In the genomic region with DNA sequence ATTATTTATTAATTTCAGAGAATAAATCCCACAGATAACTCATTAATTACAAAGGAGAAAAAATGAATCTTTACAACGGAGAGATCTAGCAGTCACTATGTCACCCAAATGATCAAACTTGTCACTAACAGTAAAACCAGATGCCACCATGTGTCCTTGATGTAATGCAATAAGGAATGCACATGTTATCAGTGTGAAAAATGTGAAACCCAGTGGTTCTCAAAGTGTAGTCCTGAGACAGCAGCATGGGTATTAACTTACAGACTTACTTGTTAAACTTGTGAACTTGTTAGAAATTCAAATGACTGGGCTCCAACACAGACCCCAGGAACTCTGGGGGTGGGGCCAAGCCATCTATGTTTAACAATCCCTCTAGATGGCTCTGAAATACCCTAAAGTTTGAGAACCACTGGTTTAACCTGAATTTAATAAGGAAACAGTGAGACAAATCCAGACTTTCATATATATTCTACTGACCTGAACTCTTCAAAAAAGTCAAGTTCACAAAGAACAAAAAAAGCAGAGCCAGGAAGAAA, we compare ENCODE assay signal across 19 cellular contexts.
DNase-seq lines count a peak whose midpoint lies in the region; ATAC-seq and TF ChIP-seq lines count a peak whose summit lies in the region.
"Had no signal": no experiment of that assay in that cellular context is flagged by ENCODE, and none has a peak within 500 bp of the region (broad histone marks: within the 10 kb centered on the region; RNA-seq: fewer than 3 reads in every experiment).

No MANE protein-coding gene starts in this region.

- H2AFZ ChIP-seq in GM23338 (no peak overlapping the region), Loucy (ENCODE audit: low read length) (0 out of 2 replicates have a peak overlapping the region, but pooled peaks have one; percentile 37)

- H3K9me3 Mint-ChIP-seq in GM23338 = peaks cover 4% of the 10 kb centered on the region; the same call in 1 of the 3 replicates
- peaks cover 2% of the 10 kb centered on the region for H3K9me3 Mint-ChIP-seq in endodermal cell

- H3K4me1 Mint-ChIP-seq in GM23338 (peaks cover 38% of the 10 kb centered on the region), endodermal cell (peaks cover 17% of the 10 kb centered on the region)

- WGBS in endodermal cell (ENCODE audit: insufficient coverage in 1 of 2, insufficient read length in 1 of 2), 2 experiments = 36 to 60% methylated on average over 1 of the region's 1 CpG
- WGBS in mesendoderm (ENCODE audit: extremely low coverage, insufficient coverage, low lambda C conversion rate) = no CpG with 5 or more reads among the region's 1 CpG

- H3K9me2 ChIP-seq in GM23338 (ENCODE audit: insufficient read depth) = no peaks in the 10 kb centered on the region
- no peaks in the 10 kb centered on the region for H3K9me2 ChIP-seq in Loucy (replicated peaks; ENCODE audit: low read depth, low read length)

- peak overlapping the region; percentile 17 for H3K4me2 ChIP-seq in GM23338
- H3K4me2 ChIP-seq in Loucy (ENCODE audit: low read depth, low read length, poor library complexity, severe bottlenecking) = no peak overlapping the region
- no peak overlapping the region for H3K4me2 ChIP-seq in mesendoderm (ENCODE audit: low read length)

- H3F3A ChIP-seq in GM23338 (replicated peaks; ENCODE audit: low read depth) = no peaks in the 10 kb centered on the region
- no peaks in the 10 kb centered on the region for H3F3A ChIP-seq in Loucy (ENCODE audit: low read depth)

- H3K4me1 ChIP-seq in GM23338 (ENCODE audit: insufficient read depth) (peaks cover 33% of the 10 kb centered on the region), Loucy (ENCODE audit: insufficient read depth, low read length, poor library complexity, severe bottlenecking) (no peaks in the 10 kb centered on the region), endodermal cell (ENCODE audit: control insufficient read depth, insufficient read depth, low read length) (peaks cover 10% of the 10 kb centered on the region), mesendoderm (ENCODE audit: control insufficient read depth, low read depth, low read length) (no peaks in the 10 kb centered on the region)
- H3K4me1 ChIP-seq: SJSA1 had no signal

- H3K79me2 ChIP-seq in GM23338 (replicated peaks; ENCODE audit: insufficient read depth) (no peaks in the 10 kb centered on the region), Loucy (ENCODE audit: insufficient read depth, low read length) (no peaks in the 10 kb centered on the region), mesendoderm (ENCODE audit: control insufficient read depth, insufficient read depth, low read length) (no peaks in the 10 kb centered on the region)

- DNase-seq in GM23338 (ENCODE audit: low spot score) (peak; percentile 66), endodermal cell (peak; percentile 80), mesendoderm (peak; percentile 83), coronary artery (ENCODE audit: low spot score) (no peak), cerebellar nuclear complex (lab: John Stamatoyannopoulos, UW) (no peak), GM03348 (ENCODE audit: low spot score) (no peak)
- DNase-seq: Calu3, DMS79 treated with DMSO at 0.1 percent for 48 hours, GF-D8, HCEC 1CT, MG63, NCI-H2029, NCI-H446, NCI-H526, Right ventricle myocardium superior, RPMI8226 had no signal

- no peak overlapping the region for H4K5ac ChIP-seq in mesendoderm (ENCODE audit: low read length)

- no peaks in the 10 kb centered on the region; the same call in 1 of the 2 replicates for H3K36me3 ChIP-seq in GM23338 (ENCODE audit: insufficient read depth)
- H3K36me3 ChIP-seq in Loucy (ENCODE audit: insufficient read depth, low read length) = no peaks in the 10 kb centered on the region
- H3K36me3 ChIP-seq in endodermal cell (ENCODE audit: control insufficient read depth, insufficient read depth, low read length) = no peaks in the 10 kb centered on the region
- no peaks in the 10 kb centered on the region for H3K36me3 ChIP-seq in mesendoderm (ENCODE audit: control insufficient read depth, insufficient read depth, low read length)
- H3K36me3 ChIP-seq: MG63, SJSA1 had no signal

- no peak overlapping the region for H2AK5ac ChIP-seq in mesendoderm (ENCODE audit: low read length)

- H3K9ac ChIP-seq in Loucy (ENCODE audit: low read depth, low read length, poor library complexity, severe bottlenecking) (no peak overlapping the region), endodermal cell (ENCODE audit: extremely low read depth, low read length, poor library complexity, severe bottlenecking) (no peak overlapping the region), mesendoderm (ENCODE audit: low read length) (no peak overlapping the region)

- H3K79me1 ChIP-seq in mesendoderm (ENCODE audit: low read length) = no peaks in the 10 kb centered on the region

- no peak overlapping the region for H3K56ac ChIP-seq in mesendoderm (ENCODE audit: low read length)

- no peak overlapping the region for H3K27ac Mint-ChIP-seq in GM23338
- no peak overlapping the region for H3K27ac Mint-ChIP-seq in endodermal cell

- TF ChIP-seq CTCF in GM23338 (conservative IDR thresholded peaks at IDR 0.05; ENCODE audit: low read depth in 2 of 2) (no peak), Loucy (conservative IDR thresholded peaks at IDR 0.05; ENCODE audit: low read length) (no peak), endodermal cell (conservative IDR thresholded peaks at IDR 0.05) (no peak), coronary artery (IDR thresholded peaks at IDR 0.05) (no peak)

- H3K9me3 ChIP-seq in Loucy (ENCODE audit: insufficient read depth, low read depth, low read length) (no peaks in the 10 kb centered on the region), endodermal cell (ENCODE audit: control insufficient read depth, low read length) (no peaks in the 10 kb centered on the region)
- H3K9me3 ChIP-seq: MG63, SJSA1 had no signal

- H3K4me3 Mint-ChIP-seq in GM23338 (0 out of 3 replicates have a peak overlapping the region, but pooled peaks have one; percentile 30), endodermal cell (no peak overlapping the region)

- no peaks in the 10 kb centered on the region for H3K27me3 Mint-ChIP-seq in GM23338 (ENCODE audit: insufficient read depth, low read depth, poor library complexity)
- H3K27me3 Mint-ChIP-seq in endodermal cell (ENCODE audit: insufficient read depth) = no peaks in the 10 kb centered on the region

- H2BK5ac ChIP-seq in mesendoderm (ENCODE audit: low read length) = no peak overlapping the region

- H3K27me3 ChIP-seq in GM23338 (ENCODE audit: insufficient read depth) (no peaks in the 10 kb centered on the region), Loucy (ENCODE audit: insufficient read depth, low read length, poor library complexity, severe bottlenecking) (no peaks in the 10 kb centered on the region), endodermal cell (ENCODE audit: control insufficient read depth, insufficient read depth, low read length, poor library complexity, severe bottlenecking) (no peaks in the 10 kb centered on the region), mesendoderm (ENCODE audit: insufficient read depth, low read length, poor library complexity) (no peaks in the 10 kb centered on the region)
- H3K27me3 ChIP-seq: MG63, SJSA1 had no signal

- H3K23ac ChIP-seq in mesendoderm (ENCODE audit: low read length) = no peak overlapping the region

- H3K18ac ChIP-seq in mesendoderm (ENCODE audit: low read length) = no peak overlapping the region

- H3K27ac ChIP-seq in GM23338 (ENCODE audit: low read depth) (no peak overlapping the region), endodermal cell (ENCODE audit: low read depth, low read length) (no peak overlapping the region), mesendoderm (ENCODE audit: low read depth, low read length) (no peak overlapping the region), coronary artery (no peak overlapping the region)
- H3K27ac ChIP-seq: SJSA1 had no signal

- H3K36me3 Mint-ChIP-seq in GM23338 (ENCODE audit: low read depth) = peaks cover 4% of the 10 kb centered on the region; the same call in 1 of the 3 replicates
- no peaks in the 10 kb centered on the region for H3K36me3 Mint-ChIP-seq in endodermal cell (ENCODE audit: low read depth)

- no peak overlapping the region; the same call in 1 of the 2 replicates for H3K4me3 ChIP-seq in GM23338
- no peak overlapping the region for H3K4me3 ChIP-seq in Loucy (ENCODE audit: low read length, poor library complexity, severe bottlenecking)
- H3K4me3 ChIP-seq in endodermal cell (ENCODE audit: low read length) = no peak overlapping the region
- H3K4me3 ChIP-seq in mesendoderm (ENCODE audit: low read length) = no peak overlapping the region
- no peak overlapping the region for H3K4me3 ChIP-seq in coronary artery
- H3K4me3 ChIP-seq: K562, MG63, SJSA1 had no signal

- ATAC-seq in GM23338 = peak; percentile 86
- ATAC-seq: K562 had no signal

- H2BK15ac ChIP-seq in mesendoderm (replicated peaks; ENCODE audit: low read depth) = no peak overlapping the region

- H4K20me1 ChIP-seq in GM23338 (replicated peaks; ENCODE audit: insufficient read depth) (no peaks in the 10 kb centered on the region), Loucy (ENCODE audit: insufficient read depth, low read length, poor library complexity, severe bottlenecking) (no peaks in the 10 kb centered on the region)

- no peak overlapping the region for H2BK120ac ChIP-seq in mesendoderm (ENCODE audit: low read depth, low read length)

- no peak overlapping the region for H3K4ac ChIP-seq in mesendoderm (ENCODE audit: low read depth, low read length)

- no peak overlapping the region for H4K8ac ChIP-seq in mesendoderm (ENCODE audit: low read depth, low read length)

TF ChIP-seq in GM23338, 12 proteins besides CTCF, POLR2A, EP300 and RAD21 (continues in another document):
- TF ChIP-seq ZNF331 (CRISPR knock-in tag; IDR thresholded peaks at IDR 0.05; ENCODE audit: low read depth) = no peak
- TF ChIP-seq CREB1 (CRISPR knock-in tag; IDR thresholded peaks at IDR 0.05; ENCODE audit: low read depth) = no peak
- no peak for TF ChIP-seq STAT1 (IDR thresholded peaks at IDR 0.05; ENCODE audit: unreplicated experiment)
- TF ChIP-seq NANOG (IDR thresholded peaks at IDR 0.05; ENCODE audit: borderline replicate concordance) = peak; percentile 50

Comparison
In these comparisons a context has a peak if more than half of its experiments do, and no peak if none do; other contexts are left out.
1. DNase-seq: peak in GM23338 (single experiment), endodermal cell (single experiment) and mesendoderm (single experiment); none in coronary artery (single experiment), cerebellar nuclear complex (0 of 2) and GM03348 (single experiment).